In genomic region chr1:159854101-159854692, GRCh38 we compare ENCODE assay signal across 1 cellular context.
TF ChIP-seq lines count a peak whose summit lies in the region.

No MANE protein-coding gene starts in this region.

TF ChIP-seq in GM23338, 12 proteins besides CTCF, POLR2A, EP300 and RAD21 (continued from another document):
- TF ChIP-seq, protein P1, sequence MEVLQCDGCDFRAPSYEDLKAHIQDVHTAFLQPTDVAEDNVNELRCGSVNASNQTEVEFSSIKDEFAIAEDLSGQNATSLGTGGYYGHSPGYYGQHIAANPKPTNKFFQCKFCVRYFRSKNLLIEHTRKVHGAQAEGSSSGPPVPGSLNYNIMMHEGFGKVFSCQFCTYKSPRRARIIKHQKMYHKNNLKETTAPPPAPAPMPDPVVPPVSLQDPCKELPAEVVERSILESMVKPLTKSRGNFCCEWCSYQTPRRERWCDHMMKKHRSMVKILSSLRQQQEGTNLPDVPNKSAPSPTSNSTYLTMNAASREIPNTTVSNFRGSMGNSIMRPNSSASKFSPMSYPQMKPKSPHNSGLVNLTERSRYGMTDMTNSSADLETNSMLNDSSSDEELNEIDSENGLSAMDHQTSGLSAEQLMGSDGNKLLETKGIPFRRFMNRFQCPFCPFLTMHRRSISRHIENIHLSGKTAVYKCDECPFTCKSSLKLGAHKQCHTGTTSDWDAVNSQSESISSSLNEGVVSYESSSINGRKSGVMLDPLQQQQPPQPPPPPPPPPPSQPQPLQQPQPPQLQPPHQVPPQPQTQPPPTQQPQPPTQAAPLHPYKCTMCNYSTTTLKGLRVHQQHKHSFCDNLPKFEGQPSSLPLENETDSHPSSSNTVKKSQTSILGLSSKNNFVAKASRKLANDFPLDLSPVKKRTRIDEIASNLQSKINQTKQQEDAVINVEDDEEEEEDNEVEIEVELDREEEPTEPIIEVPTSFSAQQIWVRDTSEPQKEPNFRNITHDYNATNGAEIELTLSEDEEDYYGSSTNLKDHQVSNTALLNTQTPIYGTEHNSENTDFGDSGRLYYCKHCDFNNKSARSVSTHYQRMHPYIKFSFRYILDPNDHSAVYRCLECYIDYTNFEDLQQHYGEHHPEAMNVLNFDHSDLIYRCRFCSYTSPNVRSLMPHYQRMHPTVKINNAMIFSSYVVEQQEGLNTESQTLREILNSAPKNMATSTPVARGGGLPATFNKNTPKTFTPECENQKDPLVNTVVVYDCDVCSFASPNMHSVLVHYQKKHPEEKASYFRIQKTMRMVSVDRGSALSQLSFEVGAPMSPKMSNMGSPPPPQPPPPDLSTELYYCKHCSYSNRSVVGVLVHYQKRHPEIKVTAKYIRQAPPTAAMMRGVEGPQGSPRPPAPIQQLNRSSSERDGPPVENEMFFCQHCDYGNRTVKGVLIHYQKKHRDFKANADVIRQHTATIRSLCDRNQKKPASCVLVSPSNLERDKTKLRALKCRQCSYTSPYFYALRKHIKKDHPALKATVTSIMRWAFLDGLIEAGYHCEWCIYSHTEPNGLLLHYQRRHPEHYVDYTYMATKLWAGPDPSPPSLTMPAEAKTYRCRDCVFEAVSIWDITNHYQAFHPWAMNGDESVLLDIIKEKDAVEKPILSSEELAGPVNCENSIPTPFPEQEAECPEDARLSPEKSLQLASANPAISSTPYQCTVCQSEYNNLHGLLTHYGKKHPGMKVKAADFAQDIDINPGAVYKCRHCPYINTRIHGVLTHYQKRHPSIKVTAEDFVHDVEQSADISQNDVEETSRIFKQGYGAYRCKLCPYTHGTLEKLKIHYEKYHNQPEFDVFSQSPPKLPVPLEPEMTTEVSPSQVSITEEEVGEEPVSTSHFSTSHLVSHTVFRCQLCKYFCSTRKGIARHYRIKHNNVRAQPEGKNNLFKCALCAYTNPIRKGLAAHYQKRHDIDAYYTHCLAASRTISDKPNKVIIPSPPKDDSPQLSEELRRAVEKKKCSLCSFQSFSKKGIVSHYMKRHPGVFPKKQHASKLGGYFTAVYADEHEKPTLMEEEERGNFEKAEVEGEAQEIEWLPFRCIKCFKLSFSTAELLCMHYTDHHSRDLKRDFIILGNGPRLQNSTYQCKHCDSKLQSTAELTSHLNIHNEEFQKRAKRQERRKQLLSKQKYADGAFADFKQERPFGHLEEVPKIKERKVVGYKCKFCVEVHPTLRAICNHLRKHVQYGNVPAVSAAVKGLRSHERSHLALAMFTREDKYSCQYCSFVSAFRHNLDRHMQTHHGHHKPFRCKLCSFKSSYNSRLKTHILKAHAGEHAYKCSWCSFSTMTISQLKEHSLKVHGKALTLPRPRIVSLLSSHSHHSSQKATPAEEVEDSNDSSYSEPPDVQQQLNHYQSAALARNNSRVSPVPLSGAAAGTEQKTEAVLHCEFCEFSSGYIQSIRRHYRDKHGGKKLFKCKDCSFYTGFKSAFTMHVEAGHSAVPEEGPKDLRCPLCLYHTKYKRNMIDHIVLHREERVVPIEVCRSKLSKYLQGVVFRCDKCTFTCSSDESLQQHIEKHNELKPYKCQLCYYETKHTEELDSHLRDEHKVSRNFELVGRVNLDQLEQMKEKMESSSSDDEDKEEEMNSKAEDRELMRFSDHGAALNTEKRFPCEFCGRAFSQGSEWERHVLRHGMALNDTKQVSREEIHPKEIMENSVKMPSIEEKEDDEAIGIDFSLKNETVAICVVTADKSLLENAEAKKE (CRISPR knock-in tag; IDR thresholded peaks at IDR 0.05), result no peak
- no peak for TF ChIP-seq EZH2phosphoT487 (IDR thresholded peaks at IDR 0.05; ENCODE audit: unreplicated experiment)
- TF ChIP-seq ZNF114 (CRISPR knock-in tag; IDR thresholded peaks at IDR 0.05), result no peak
- no peak for TF ChIP-seq NANOG (IDR thresholded peaks at IDR 0.05; ENCODE audit: borderline replicate concordance)
- TF ChIP-seq JUNB (IDR thresholded peaks at IDR 0.05; ENCODE audit: unreplicated experiment), result no peak
- no peak for TF ChIP-seq ZNF331 (CRISPR knock-in tag; IDR thresholded peaks at IDR 0.05; ENCODE audit: low read depth)
